ENCODE assay signal across 18 cellular contexts in the genomic region with DNA sequence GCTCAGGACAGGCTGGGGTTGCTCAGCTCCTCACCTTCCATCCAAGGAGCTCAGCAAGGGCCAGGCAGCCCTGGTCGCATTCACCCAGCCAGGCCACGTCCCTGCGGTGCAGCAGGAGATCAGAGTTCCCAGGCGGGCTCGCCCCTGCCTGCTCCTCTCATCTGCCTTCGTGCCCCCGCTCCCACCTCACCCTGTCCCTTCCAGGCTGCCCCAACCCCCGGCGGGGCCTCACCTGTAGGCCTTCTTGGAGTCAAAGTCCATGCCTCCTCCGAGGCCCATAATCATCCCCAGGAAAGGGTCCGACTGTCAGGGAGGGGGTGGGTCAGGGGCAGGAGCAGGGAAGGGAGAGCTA. TPM values are rescaled to one million over a fixed set of nuclear protein-coding genes. Genes with fewer than 3 reads are reported as not detected.
DNase-seq lines count a peak whose midpoint lies in the region; ATAC-seq and TF ChIP-seq lines count a peak whose summit lies in the region.
"Had no signal": no experiment of that assay in that cellular context is flagged by ENCODE, and none has a peak within 500 bp of the region (broad histone marks: within the 10 kb centered on the region; RNA-seq: fewer than 3 reads in every experiment).

No MANE protein-coding gene starts in this region.

- H4K91ac ChIP-seq in H9 (ENCODE audit: insufficient read length, low read depth, low read length) = no peak overlapping the region

- H3T11ph ChIP-seq in H9 (ENCODE audit: low read length) = no peak overlapping the region

- no peaks in the 10 kb centered on the region for H3K79me1 ChIP-seq in H9 (ENCODE audit: insufficient read depth, low read depth, low read length, poor library complexity, severe bottlenecking)

- no peak overlapping the region for H4K5ac ChIP-seq in H9 (ENCODE audit: insufficient read length, low read depth, low read length)

- no peaks in the 10 kb centered on the region for H3K36me3 ChIP-seq in MM.1S (replicated peaks; ENCODE audit: insufficient read depth, low read length)
- H3K36me3 ChIP-seq: SJSA1 had no signal

- no peak overlapping the region for H3K14ac ChIP-seq in H9 (ENCODE audit: insufficient read depth, low read length)

- peaks cover 18% of the 10 kb centered on the region for H3K4me1 ChIP-seq in MM.1S (ENCODE audit: low read length)
- H3K4me1 ChIP-seq in H9 (ENCODE audit: insufficient read depth, low read length) = peaks cover 3% of the 10 kb centered on the region; the same call in 1 of the 2 replicates
- H3K4me1 ChIP-seq: sigmoid colon, SJSA1 had no signal

- no peak overlapping the region for H2BK20ac ChIP-seq in H9 (ENCODE audit: low read depth, low read length, poor library complexity, severe bottlenecking)

- H3K27me3 Mint-ChIP-seq in activated T-cell treated with anti-CD3 and anti-CD28 coated beads, Interleukin-2, amount 50 U/mL, for 72 hours (ENCODE audit: low read depth) = no peaks in the 10 kb centered on the region
- H3K27me3 Mint-ChIP-seq in activated naive CD8-positive, alpha-beta T cell treated with anti-CD3 and anti-CD28 coated beads, Interleukin-2, amount 10 ng/mL, durations not matched to agents 7 days and 5 days = no peaks in the 10 kb centered on the region
- H3K27me3 Mint-ChIP-seq in H9 (ENCODE audit: low read depth) = no peaks in the 10 kb centered on the region

- H3K18ac ChIP-seq in H9 (ENCODE audit: insufficient read length, low read depth, low read length) = no peak overlapping the region

- peak overlapping the region; percentile 89; the same call in 1 of the 2 replicates for H3K9ac ChIP-seq in MM.1S (ENCODE audit: low read length)
- no peak overlapping the region for H3K9ac ChIP-seq in H9 (ENCODE audit: extremely low read depth, insufficient read length, low read length)

- no peak overlapping the region for H4K8ac ChIP-seq in H9 (replicated peaks; ENCODE audit: insufficient read length, low read depth, low read length)

- H3K27ac Mint-ChIP-seq in activated T-cell treated with anti-CD3 and anti-CD28 coated beads, Interleukin-2, amount 50 U/mL, for 72 hours = peak overlapping the region; percentile 70
- peak overlapping the region; percentile 97 for H3K27ac Mint-ChIP-seq in activated naive CD8-positive, alpha-beta T cell treated with anti-CD3 and anti-CD28 coated beads, Interleukin-2, amount 10 ng/mL, durations not matched to agents 7 days and 5 days
- no peak overlapping the region for H3K27ac Mint-ChIP-seq in H9
- H3K27ac Mint-ChIP-seq: mesothelial cell of epicardium had no signal

- intact Hi-C loops in sciatic nerve (cut with DNase I) = no loop called here

- peaks cover 35% of the 10 kb centered on the region for H3K4me1 Mint-ChIP-seq in activated T-cell treated with anti-CD3 and anti-CD28 coated beads, Interleukin-2, amount 50 U/mL, for 72 hours (ENCODE audit: low read depth)
- peaks cover 19% of the 10 kb centered on the region for H3K4me1 Mint-ChIP-seq in activated naive CD8-positive, alpha-beta T cell treated with anti-CD3 and anti-CD28 coated beads, Interleukin-2, amount 10 ng/mL, durations not matched to agents 7 days and 5 days
- H3K4me1 Mint-ChIP-seq in H9 = peaks cover 19 to 34% of the 10 kb centered on the region in 2 experiments

- no peak overlapping the region for H2BK5ac ChIP-seq in H9 (ENCODE audit: insufficient read length, low read length)

- POLR2A ChIA-PET in activated naive CD8-positive, alpha-beta T cell treated with anti-CD3 and anti-CD28 coated beads, Interleukin-2, amount 10 ng/mL, durations not matched to agents 7 days and 5 days (lab: Charles Lee) = interaction anchor here (1.0 to 3.4 kb wide), 8 partner anchors 10 to 505 kb away, joined by 3 to 20 read pairs (median 10); a partner anchor contains a TSS

- ATAC-seq in activated T-cell treated with anti-CD3 and anti-CD28 coated beads, Interleukin-2, amount 50 U/mL, for 72 hours (replicated peaks in 1 of 2) = no peak
- no peak for ATAC-seq in activated naive CD8-positive, alpha-beta T cell treated with anti-CD3 and anti-CD28 coated beads, Interleukin-2, amount 10 ng/mL, durations not matched to agents 7 days and 5 days (ENCODE audit: low read depth)
- peak; percentile 7 for ATAC-seq in sciatic nerve

- H3K79me2 ChIP-seq in MM.1S (ENCODE audit: low read length) (no peaks in the 10 kb centered on the region; the same call in 1 of the 2 replicates), H9 (ENCODE audit: insufficient read depth, low read length) (no peaks in the 10 kb centered on the region)

- no peak overlapping the region for H3K56ac ChIP-seq in H9 (ENCODE audit: insufficient read length, low read depth, low read length)

- no CpG with 5 or more reads among the region's 11 CpGs for WGBS in H9 (ENCODE audit: extremely low coverage, insufficient read length, low lambda C conversion rate)

- H3K27ac ChIP-seq in MM.1S (ENCODE audit: low read length) = peak overlapping the region; percentile 95; the same call in 1 of the 2 replicates
- no peak overlapping the region for H3K27ac ChIP-seq in H9 (ENCODE audit: insufficient read length, low read depth, low read length)
- H3K27ac ChIP-seq: sigmoid colon, SJSA1 had no signal

- no peak overlapping the region for H2BK120ac ChIP-seq in H9 (ENCODE audit: low read depth, low read length, poor library complexity, severe bottlenecking)

- no peak overlapping the region for H2BK12ac ChIP-seq in H9 (ENCODE audit: insufficient read length, low read depth, low read length)

- peaks cover 0 to 4% of the 10 kb centered on the region in 2 donors for H3K36me3 Mint-ChIP-seq in activated T-cell treated with anti-CD3 and anti-CD28 coated beads, Interleukin-2, amount 50 U/mL, for 72 hours (ENCODE audit: insufficient read depth in 2 of 2)
- H3K36me3 Mint-ChIP-seq in activated naive CD8-positive, alpha-beta T cell treated with anti-CD3 and anti-CD28 coated beads, Interleukin-2, amount 10 ng/mL, durations not matched to agents 7 days and 5 days = peaks cover 2% of the 10 kb centered on the region
- H3K36me3 Mint-ChIP-seq in H9 (ENCODE audit: insufficient read depth in 1 of 3, low read depth in 3 of 3) = no peaks in the 10 kb centered on the region; a peak in 1 of 7 replicates

- H2AFZ ChIP-seq in MM.1S (ENCODE audit: low read length) = no peak overlapping the region
- no peak overlapping the region for H2AFZ ChIP-seq in H9 (ENCODE audit: low read length)

- H3K9me2 ChIP-seq in MM.1S (replicated peaks; ENCODE audit: insufficient read depth, low read length) = no peaks in the 10 kb centered on the region

- H3K23ac ChIP-seq in H9 (ENCODE audit: insufficient read length, low read depth, low read length) = no peak overlapping the region

- no peak overlapping the region for H3K4me3 ChIP-seq in MM.1S (ENCODE audit: low read length)
- H3K4me3 ChIP-seq: sigmoid colon, SJSA1, suprapubic skin had no signal

- no peaks in the 10 kb centered on the region for H3K23me2 ChIP-seq in H9 (ENCODE audit: insufficient read length, low read depth, low read length, poor library complexity, severe bottlenecking)

- peaks cover 21% of the 10 kb centered on the region for H3F3A ChIP-seq in MM.1S (ENCODE audit: insufficient read depth, low read length)

- no peaks in the 10 kb centered on the region for H3K9me3 Mint-ChIP-seq in activated T-cell treated with anti-CD3 and anti-CD28 coated beads, Interleukin-2, amount 50 U/mL, for 72 hours
- H3K9me3 Mint-ChIP-seq in activated naive CD8-positive, alpha-beta T cell treated with anti-CD3 and anti-CD28 coated beads, Interleukin-2, amount 10 ng/mL, durations not matched to agents 7 days and 5 days = no peaks in the 10 kb centered on the region
- H3K9me3 Mint-ChIP-seq in H9 = no peaks in the 10 kb centered on the region
- H3K9me3 Mint-ChIP-seq: mesothelial cell of epicardium had no signal

- H3K27me3 ChIP-seq in MM.1S (replicated peaks; ENCODE audit: insufficient read depth, low read length) (no peaks in the 10 kb centered on the region), H9 (ENCODE audit: insufficient read depth, low read length) (peaks cover 2% of the 10 kb centered on the region; the same call in 1 of the 2 replicates)
- H3K27me3 ChIP-seq: sigmoid colon, SJSA1, suprapubic skin had no signal

- no peak for TF ChIP-seq CTCF in MM.1S (IDR thresholded peaks at IDR 0.05; ENCODE audit: low read length)
- TF ChIP-seq CTCF in H9 (conservative IDR thresholded peaks at IDR 0.05) = no peak

- DNase-seq in activated T-cell treated with anti-CD3 and anti-CD28 coated beads, Interleukin-2, amount 50 U/mL, for 72 hours = no peak
- DNase-seq in activated T-cell treated with anti-CD3 and anti-CD28 coated beads, Interleukin-2, amount 50 U/mL, for 1 hour = no peak
- DNase-seq in MM.1S (no peak), sciatic nerve (ENCODE audit: low spot score) (no peak), NCI-H2171 treated with DMSO at 0.1 percent for 48 hours (lab: John Stamatoyannopoulos, UW) (no peak), DMS 273 treated with DMSO at 0.1 percent for 48 hours (lab: John Stamatoyannopoulos, UW) (no peak), H9 (no peak)
- DNase-seq in activated naive CD8-positive, alpha-beta T cell treated with anti-CD3 and anti-CD28 coated beads, Interleukin-2, amount 10 ng/mL, durations not matched to agents 7 days and 5 days = no peak
- DNase-seq: ACHN, NCI-H1694 treated with DMSO at 0.1 percent for 48 hours, NCI-H446 treated with DMSO at 0.1 percent for 48 hours, occipital lobe, sigmoid colon had no signal

- no peak overlapping the region for H3K4ac ChIP-seq in H9 (ENCODE audit: low read depth, low read length)

- peak overlapping the region in 1 of 2 donors; percentile 29 for H3K4me3 Mint-ChIP-seq in activated T-cell treated with anti-CD3 and anti-CD28 coated beads, Interleukin-2, amount 50 U/mL, for 72 hours
- no peak overlapping the region for H3K4me3 Mint-ChIP-seq in activated naive CD8-positive, alpha-beta T cell treated with anti-CD3 and anti-CD28 coated beads, Interleukin-2, amount 10 ng/mL, durations not matched to agents 7 days and 5 days
- H3K4me3 Mint-ChIP-seq in H9 = no peak overlapping the region
- H3K4me3 Mint-ChIP-seq: mesothelial cell of epicardium had no signal

- no peak overlapping the region for H2BK15ac ChIP-seq in H9 (ENCODE audit: low read depth, low read length)

- H3K4me2 ChIP-seq in MM.1S (ENCODE audit: low read depth, low read length) (peak overlapping the region; percentile 100; the same call in 1 of the 2 replicates), H9 (ENCODE audit: insufficient read depth, insufficient read length, low read length) (no peak overlapping the region)

- no peak overlapping the region for H2AK5ac ChIP-seq in H9 (ENCODE audit: insufficient read length, low read length)

- no peaks in the 10 kb centered on the region for H3K9me3 ChIP-seq in MM.1S (replicated peaks; ENCODE audit: insufficient read depth, low read length)
- no peaks in the 10 kb centered on the region for H3K9me3 ChIP-seq in H9 (ENCODE audit: control insufficient read depth, low read depth, low read length)
- H3K9me3 ChIP-seq: sigmoid colon, SJSA1, suprapubic skin had no signal

- no peaks in the 10 kb centered on the region for H4K20me1 ChIP-seq in MM.1S (ENCODE audit: insufficient read depth, low read length)
- H4K20me1 ChIP-seq in H9 (ENCODE audit: control insufficient read depth, insufficient read depth, insufficient read length) = no peaks in the 10 kb centered on the region

RNA-seq across cellular contexts. Expression of a gene that starts 1.3 kb away (rescaled TPM):
- 100 to 1,000 TPM; 122 to 151 TPM for total RNA-seq in activated T-cell treated with anti-CD3 and anti-CD28 coated beads, Interleukin-2, amount 50 U/mL, for 72 hours
- total RNA-seq in activated naive CD8-positive, alpha-beta T cell treated with anti-CD3 and anti-CD28 coated beads, Interleukin-2, amount 10 ng/mL, durations not matched to agents 7 days and 5 days = 10 to 100 TPM; 71.3 to 74.2 TPM
- total RNA-seq in sciatic nerve (9.6 TPM), H9 (2021) (6.4 and 7.3 TPM in 2 replicates)

RNA-seq across cellular contexts. Expression of a gene that starts 20.0 kb away (rescaled TPM):
- 10 to 100 TPM; 38.2 to 40.7 TPM for total RNA-seq in activated T-cell treated with anti-CD3 and anti-CD28 coated beads, Interleukin-2, amount 50 U/mL, for 72 hours
- 10 to 100 TPM; 46.6 to 49.1 TPM for total RNA-seq in activated naive CD8-positive, alpha-beta T cell treated with anti-CD3 and anti-CD28 coated beads, Interleukin-2, amount 10 ng/mL, durations not matched to agents 7 days and 5 days
- 86.4 TPM for total RNA-seq in sciatic nerve
- total RNA-seq in H9 (2021) = 8.4 and 9.2 TPM in 2 replicates

RNA-seq across cellular contexts. Expression of a gene that starts 20.4 kb away (rescaled TPM):
- 10 to 100 TPM; 86.5 to 89.1 TPM for total RNA-seq in activated T-cell treated with anti-CD3 and anti-CD28 coated beads, Interleukin-2, amount 50 U/mL, for 72 hours
- total RNA-seq in activated naive CD8-positive, alpha-beta T cell treated with anti-CD3 and anti-CD28 coated beads, Interleukin-2, amount 10 ng/mL, durations not matched to agents 7 days and 5 days = 10 to 100 TPM; 30.0 to 31.1 TPM
- total RNA-seq in sciatic nerve = 14.6 TPM
- 33.8 and 36.7 TPM in 2 replicates for total RNA-seq in H9 (2021)

RNA-seq across cellular contexts. Expression of a gene that starts 29.6 kb away (rescaled TPM):
- 100 to 1,000 TPM; 427 to 457 TPM for total RNA-seq in activated T-cell treated with anti-CD3 and anti-CD28 coated beads, Interleukin-2, amount 50 U/mL, for 72 hours
- 100 to 1,000 TPM; 441 to 455 TPM for total RNA-seq in activated naive CD8-positive, alpha-beta T cell treated with anti-CD3 and anti-CD28 coated beads, Interleukin-2, amount 10 ng/mL, durations not matched to agents 7 days and 5 days
- total RNA-seq in sciatic nerve (192 TPM), H9 (2021) (704 and 710 TPM in 2 replicates)

RNA-seq across cellular contexts. Expression of a gene that starts 32.6 kb away (rescaled TPM):
- total RNA-seq in activated T-cell treated with anti-CD3 and anti-CD28 coated beads, Interleukin-2, amount 50 U/mL, for 72 hours = under 1 TPM; 0.69 to 0.70 TPM
- total RNA-seq in activated naive CD8-positive, alpha-beta T cell treated with anti-CD3 and anti-CD28 coated beads, Interleukin-2, amount 10 ng/mL, durations not matched to agents 7 days and 5 days = 1 to 10 TPM in 1 of 2 experiments, under 1 TPM in 1; 0.88 to 1.3 TPM
- total RNA-seq in sciatic nerve (0.80 TPM), H9 (2021) (0.99 and 1.3 TPM in 2 replicates)
- total RNA-seq: bronchial epithelial cell, fibroblast of lung, SJSA1 had no signal

Comparison
In these comparisons a context has a peak if more than half of its experiments do, and no peak if none do; other contexts are left out.
1. H3K27ac Mint-ChIP-seq: peak in activated T-cell treated with anti-CD3 and anti-CD28 coated beads, Interleukin-2, amount 50 U/mL, for 72 hours (single experiment) and activated naive CD8-positive, alpha-beta T cell treated with anti-CD3 and anti-CD28 coated beads, Interleukin-2, amount 10 ng/mL, durations not matched to agents 7 days and 5 days (single experiment); none in H9 (0 of 3).